ENCODE assay signal across 7 cellular contexts in genomic region chr2:111309231-111310075, GRCh38.
DNase-seq lines count a peak whose midpoint lies in the region; ATAC-seq, FAIRE-seq and TF ChIP-seq lines count a peak whose summit lies in the region.
"Not testable (repeated sequence)": the region's sequence is repeated elsewhere in the genome, so short reads cannot be mapped to it uniquely, and the experiment has no call there.

No MANE protein-coding gene starts in this region.

- H3K27me3 Mint-ChIP-seq in activated B cell treated with CpG ODN at 0.5 μM for 24 hours, type B pancreatic cell: not testable (repeated sequence)

- not testable (repeated sequence) for H3K36me3 ChIP-seq in GM12878 (ENCODE audit: control insufficient read depth in 2 of 2, insufficient read depth in 2 of 2, low read length in 1 of 2); HepG2 (replicated peaks in 1 of 2; ENCODE audit: control insufficient read depth in 1 of 2, insufficient read depth in 2 of 2, low read length in 2 of 2)

- H2AFZ ChIP-seq in GM12878 (ENCODE audit: control insufficient read depth, low read depth, low read length); HepG2 (ENCODE audit: low read length): not testable (repeated sequence)

- H3K27ac Mint-ChIP-seq in activated B cell treated with CpG ODN at 0.5 μM for 24 hours; stimulated activated effector memory CD8-positive, alpha-beta T cell treated with anti-CD3 and anti-CD28 coated beads, Interleukin-12 subunit alpha, Interleukin-12 subunit beta, amount 100 ng/mL, for 72 hours; type B pancreatic cell: not testable (repeated sequence)

- not testable (repeated sequence) for H4K20me1 ChIP-seq in GM12878 (ENCODE audit: control insufficient read depth, insufficient read depth); HepG2 (ENCODE audit: insufficient read depth, low read length)

- not testable (repeated sequence) for H3K9me3 ChIP-seq in GM12878 (replicated peaks; ENCODE audit: control insufficient read depth, insufficient read depth, low read length); HepG2 (ENCODE audit: low read length)

- not testable (repeated sequence) for H3K4me1 Mint-ChIP-seq in activated B cell treated with CpG ODN at 0.5 μM for 24 hours; stimulated activated effector memory CD8-positive, alpha-beta T cell treated with anti-CD3 and anti-CD28 coated beads, Interleukin-12 subunit alpha, Interleukin-12 subunit beta, amount 100 ng/mL, for 72 hours; type B pancreatic cell (ENCODE audit: unreplicated experiment)

- H3K27ac ChIP-seq in GM12878 (ENCODE audit: control insufficient read depth, insufficient read depth); HepG2 (ENCODE audit: extremely low read length, insufficient read depth, low read length): not testable (repeated sequence)

- H3K4me1 ChIP-seq in GM12878 (ENCODE audit: control insufficient read depth, insufficient read depth, low read length); HepG2 (ENCODE audit: insufficient read depth, low read length): not testable (repeated sequence)

- H3K4me3 ChIP-seq in GM12878; HepG2 (replicated peaks in 1 of 3; ENCODE audit: insufficient read depth in 1 of 3, low read depth in 2 of 3, low read length in 3 of 3): not testable (repeated sequence)

- intact Hi-C loops in activated B cell treated with CpG ODN at 0.5 μM for 24 hours (cut with micrococcal nuclease); GM12878 (cut with micrococcal nuclease; ENCODE audit: unreplicated experiment); HepG2 (cut with micrococcal nuclease; ENCODE audit: unreplicated experiment): not testable (repeated sequence)

- not testable (repeated sequence) for H3K79me2 ChIP-seq in GM12878 (ENCODE audit: control insufficient read depth, insufficient read depth, low read length); HepG2 (ENCODE audit: insufficient read depth, low read length)

- not testable (repeated sequence) for TF ChIP-seq RAD21 in GM12878 (IDR thresholded peaks at IDR 0.05; ENCODE audit: insufficient read depth, low read depth, low read length); HepG2 (CRISPR knock-in tag; IDR thresholded peaks at IDR 0.05)

- POLR2A ChIA-PET in activated B cell treated with CpG ODN at 0.5 μM for 24 hours (lab: Charles Lee); GM12878 (lab: Charles Lee); HepG2 (lab: Yijun Ruan, JAX): not testable (repeated sequence)

- ATAC-seq in activated B cell treated with CpG ODN at 0.5 μM for 24 hours (ENCODE audit: low read depth) (peak; percentile 71), GM12878 (peak; percentile 61), HepG2 (peak; percentile 37; the same call in 2 of the 3 replicates)
- ATAC-seq in stimulated activated effector memory CD8-positive, alpha-beta T cell treated with anti-CD3 and anti-CD28 coated beads, Interleukin-12 subunit alpha, Interleukin-12 subunit beta, amount 100 ng/mL, for 72 hours: peak; percentile 42

- H3K4me2 ChIP-seq in GM12878 (ENCODE audit: control insufficient read depth, insufficient read depth); HepG2 (ENCODE audit: low read depth, low read length): not testable (repeated sequence)

- SMC1A ChIA-PET in GM12878 (lab: Charles Lee; ENCODE audit: uncharacterized antibody, unreplicated experiment): not testable (repeated sequence)

- not testable (repeated sequence) for H3K9ac ChIP-seq in GM12878 (ENCODE audit: control insufficient read depth, insufficient read depth, low read length); HepG2 (ENCODE audit: insufficient read depth, low read depth, low read length)

- H3K4me3 Mint-ChIP-seq in activated B cell treated with CpG ODN at 0.5 μM for 24 hours; stimulated activated effector memory CD8-positive, alpha-beta T cell treated with anti-CD3 and anti-CD28 coated beads, Interleukin-12 subunit alpha, Interleukin-12 subunit beta, amount 100 ng/mL, for 72 hours; type B pancreatic cell: not testable (repeated sequence)

- TF ChIP-seq POLR2A in GM12878 (IDR thresholded peaks at IDR 0.05; ENCODE audit: low read depth, low read length); HepG2 (IDR thresholded peaks at IDR 0.05; ENCODE audit: insufficient read depth in 1 of 2, low read depth in 2 of 2, low read length in 2 of 2): not testable (repeated sequence)

- in situ Hi-C loops in GM12878 (cut with MboI); HepG2 (cut with HindIII; ENCODE audit: extremely low pct_ligation_motif_present, low pct_unique_long_range_greater_than_20kb): not testable (repeated sequence)

- RAD21 ChIA-PET in GM12878 (lab: Charles Lee; ENCODE audit: unreplicated experiment): not testable (repeated sequence)

- not testable (repeated sequence) for TF ChIP-seq EP300 in GM12878 (IDR thresholded peaks at IDR 0.05; ENCODE audit: borderline replicate concordance in 1 of 2, control insufficient read depth in 1 of 2, low read depth in 2 of 2, low read length in 2 of 2); HepG2 (IDR thresholded peaks at IDR 0.05; ENCODE audit: low read depth in 2 of 2, low read length in 2 of 2); HepG2 (CRISPR knock-in tag; IDR thresholded peaks at IDR 0.05; ENCODE audit: borderline replicate concordance)

- not testable (repeated sequence) for DNase-seq in HTR-8/SVneo (ENCODE audit: insufficient read length, low spot score); activated B cell treated with CpG ODN at 0.5 μM for 24 hours; GM12878 (ENCODE audit: low read depth, low spot score); HepG2 (ENCODE audit: low spot score); stimulated activated effector memory CD8-positive, alpha-beta T cell treated with anti-CD3 and anti-CD28 coated beads, Interleukin-12 subunit alpha, Interleukin-12 subunit beta, amount 100 ng/mL, for 72 hours (ENCODE audit: low spot score in 2 of 2)
- peak; percentile 27 for DNase-seq in glomerular visceral epithelial cell (ENCODE audit: extremely low spot score)
- peak; percentile 45 for DNase-seq in type B pancreatic cell (ENCODE audit: extremely low spot score, unreplicated experiment)

- 17% methylated on average over 5 of the region's 6 CpGs for WGBS in GM12878 (ENCODE audit: insufficient coverage, insufficient replicate concordance, low lambda C conversion rate, missing lambda C conversion rate)
- WGBS in HepG2 (ENCODE audit: low lambda C conversion rate): 83% methylated on average over 5 of the region's 6 CpGs

- not testable (repeated sequence) for TF ChIP-seq CTCF in activated B cell treated with CpG ODN at 0.5 μM for 24 hours (IDR thresholded peaks at IDR 0.05); GM12878 (IDR thresholded peaks at IDR 0.05 in 2 of 3, conservative IDR thresholded peaks at IDR 0.05 in 1 of 3; ENCODE audit: control insufficient read depth in 2 of 3, extremely low read depth in 1 of 3, insufficient read depth in 1 of 3, low read depth in 3 of 3, low read length in 3 of 3); HepG2 (CRISPR knock-in tag; IDR thresholded peaks at IDR 0.05); type B pancreatic cell (conservative IDR thresholded peaks at IDR 0.05)

- H3K27me3 ChIP-seq in GM12878 (replicated peaks in 1 of 2; ENCODE audit: control insufficient read depth in 2 of 2, insufficient read depth in 2 of 2, low read length in 1 of 2); HepG2 (ENCODE audit: control insufficient read depth in 1 of 2, insufficient read depth in 2 of 2, low read length in 2 of 2): not testable (repeated sequence)

- H3K9me3 Mint-ChIP-seq in activated B cell treated with CpG ODN at 0.5 μM for 24 hours; stimulated activated effector memory CD8-positive, alpha-beta T cell treated with anti-CD3 and anti-CD28 coated beads, Interleukin-12 subunit alpha, Interleukin-12 subunit beta, amount 100 ng/mL, for 72 hours; type B pancreatic cell: not testable (repeated sequence)

- not testable (repeated sequence) for H3K36me3 Mint-ChIP-seq in activated B cell treated with CpG ODN at 0.5 μM for 24 hours (ENCODE audit: low read depth); stimulated activated effector memory CD8-positive, alpha-beta T cell treated with anti-CD3 and anti-CD28 coated beads, Interleukin-12 subunit alpha, Interleukin-12 subunit beta, amount 100 ng/mL, for 72 hours; type B pancreatic cell

- peak; percentile 80 for FAIRE-seq in HTR-8/SVneo (lab: Jason Lieb, UNC)
- not testable (repeated sequence) for FAIRE-seq in GM12878 (lab: Jason Lieb, UNC)
- FAIRE-seq in HepG2 (lab: Jason Lieb, UNC): peak; percentile 72

- BruUV-seq in GM12878 (replicated peaks; lab: Mats Ljungman, UMichigan); HepG2 (replicated peaks; lab: Mats Ljungman, UMichigan): not testable (repeated sequence)

- CTCF ChIA-PET in activated B cell treated with CpG ODN at 0.5 μM for 24 hours (lab: Charles Lee); GM12878 (lab: Yijun Ruan, JAX); HepG2 (lab: Yijun Ruan, JAX; ENCODE audit: low intra/inter-chr PET ratio, low total read pairs): not testable (repeated sequence)
